ENCODE assay signal across 15 cellular contexts in genomic region chr2:157421377-157421944, GRCh38.
DNase-seq lines count a peak whose midpoint lies in the region; ATAC-seq and TF ChIP-seq lines count a peak whose summit lies in the region.
"Had no signal": no experiment of that assay in that cellular context is flagged by ENCODE, and none has a peak within 500 bp of the region (broad histone marks: within the 10 kb centered on the region; RNA-seq: fewer than 3 reads in every experiment).

No MANE protein-coding gene starts in this region.

- peak overlapping the region; percentile 83 for H3K27ac Mint-ChIP-seq in T-helper 1 cell treated with Interleukin-12 subunit alpha and Interleukin-12 subunit beta and Interleukin-4 antibody, amounts not matched to agents 30 μg/mL and 1 μg/mL, for 36 hours
- peak overlapping the region; percentile 94 for H3K27ac Mint-ChIP-seq in dendritic cell treated with granulocyte-macrophage colony-stimulating factor and Interleukin-4, amounts not matched to agents 40 ng/mL and 50 ng/mL, for 4 days
- H3K27ac Mint-ChIP-seq in stimulated activated effector memory CD8-positive, alpha-beta T cell treated with anti-CD3 and anti-CD28 coated beads, Interleukin-12 subunit alpha, Interleukin-12 subunit beta, amount 100 ng/mL, for 72 hours, result peak overlapping the region; percentile 94

- H4K20me1 ChIP-seq in OCI-LY1 (ENCODE audit: insufficient read depth, low read length), result no peaks in the 10 kb centered on the region

- intact Hi-C loops in dendritic cell treated with granulocyte-macrophage colony-stimulating factor and Interleukin-4, amounts not matched to agents 40 ng/mL and 50 ng/mL, for 4 days (cut with micrococcal nuclease), result loop anchor here (1.0 to 2.0 kb wide), 2 partner anchors 21 to 48 kb away; no protein-coding TSS in a partner anchor

- no peak for TF ChIP-seq CTCF in OCI-LY1 (IDR thresholded peaks at IDR 0.05; ENCODE audit: low read length)

- POLR2A ChIA-PET in HEK293T (lab: Yijun Ruan, JAX), result no interaction called here

- peaks cover 77% of the 10 kb centered on the region for H3K36me3 Mint-ChIP-seq in T-helper 1 cell treated with Interleukin-12 subunit alpha and Interleukin-12 subunit beta and Interleukin-4 antibody, amounts not matched to agents 30 μg/mL and 1 μg/mL, for 36 hours (ENCODE audit: low read depth)
- peaks cover 83% of the 10 kb centered on the region for H3K36me3 Mint-ChIP-seq in dendritic cell treated with granulocyte-macrophage colony-stimulating factor and Interleukin-4, amounts not matched to agents 40 ng/mL and 50 ng/mL, for 4 days (ENCODE audit: low read depth)
- peaks cover 100% of the 10 kb centered on the region for H3K36me3 Mint-ChIP-seq in stimulated activated effector memory CD8-positive, alpha-beta T cell treated with anti-CD3 and anti-CD28 coated beads, Interleukin-12 subunit alpha, Interleukin-12 subunit beta, amount 100 ng/mL, for 72 hours

- H3K9me2 ChIP-seq in OCI-LY1 (ENCODE audit: low read depth, low read length), result no peaks in the 10 kb centered on the region

- H3K4me1 ChIP-seq in OCI-LY1 (ENCODE audit: insufficient read depth, low read length, severe bottlenecking), result peaks cover 6% of the 10 kb centered on the region
- H3K4me1 ChIP-seq: left ventricle myocardium inferior had no signal

- peaks cover 3% of the 10 kb centered on the region; the same call in 1 of the 2 replicates for H3K79me2 ChIP-seq in OCI-LY1 (ENCODE audit: insufficient read depth, low read length)

- H2AFZ ChIP-seq in OCI-LY1 (ENCODE audit: low read length), result no peak overlapping the region

- CTCF ChIA-PET in HEK293T (lab: Yijun Ruan, JAX), result no interaction called here

- H3K4me1 Mint-ChIP-seq in T-helper 1 cell treated with Interleukin-12 subunit alpha and Interleukin-12 subunit beta and Interleukin-4 antibody, amounts not matched to agents 30 μg/mL and 1 μg/mL, for 36 hours (ENCODE audit: low read depth), result peaks cover 65% of the 10 kb centered on the region
- peaks cover 41% of the 10 kb centered on the region for H3K4me1 Mint-ChIP-seq in dendritic cell treated with granulocyte-macrophage colony-stimulating factor and Interleukin-4, amounts not matched to agents 40 ng/mL and 50 ng/mL, for 4 days (ENCODE audit: low read depth)
- H3K4me1 Mint-ChIP-seq in stimulated activated effector memory CD8-positive, alpha-beta T cell treated with anti-CD3 and anti-CD28 coated beads, Interleukin-12 subunit alpha, Interleukin-12 subunit beta, amount 100 ng/mL, for 72 hours, result peaks cover 79% of the 10 kb centered on the region

- peaks cover 3% of the 10 kb centered on the region for H3K9me3 Mint-ChIP-seq in T-helper 1 cell treated with Interleukin-12 subunit alpha and Interleukin-12 subunit beta and Interleukin-4 antibody, amounts not matched to agents 30 μg/mL and 1 μg/mL, for 36 hours
- no peaks in the 10 kb centered on the region for H3K9me3 Mint-ChIP-seq in dendritic cell treated with granulocyte-macrophage colony-stimulating factor and Interleukin-4, amounts not matched to agents 40 ng/mL and 50 ng/mL, for 4 days
- H3K9me3 Mint-ChIP-seq in stimulated activated effector memory CD8-positive, alpha-beta T cell treated with anti-CD3 and anti-CD28 coated beads, Interleukin-12 subunit alpha, Interleukin-12 subunit beta, amount 100 ng/mL, for 72 hours, result no peaks in the 10 kb centered on the region

- no peaks in the 10 kb centered on the region for H3K9me3 ChIP-seq in OCI-LY1 (ENCODE audit: low read length)

- H3K27me3 Mint-ChIP-seq in T-helper 1 cell treated with Interleukin-12 subunit alpha and Interleukin-12 subunit beta and Interleukin-4 antibody, amounts not matched to agents 30 μg/mL and 1 μg/mL, for 36 hours (ENCODE audit: low read depth), result no peaks in the 10 kb centered on the region
- no peaks in the 10 kb centered on the region for H3K27me3 Mint-ChIP-seq in dendritic cell treated with granulocyte-macrophage colony-stimulating factor and Interleukin-4, amounts not matched to agents 40 ng/mL and 50 ng/mL, for 4 days

- no peaks in the 10 kb centered on the region for H3K27me3 ChIP-seq in OCI-LY1 (ENCODE audit: insufficient read depth, low read length)

- H3K4me2 ChIP-seq in OCI-LY1 (ENCODE audit: low read length), result no peak overlapping the region

- no peak for ATAC-seq in stimulated activated effector memory CD8-positive, alpha-beta T cell treated with anti-CD3 and anti-CD28 coated beads, Interleukin-12 subunit alpha, Interleukin-12 subunit beta, amount 100 ng/mL, for 72 hours

- H3K4me3 Mint-ChIP-seq in T-helper 1 cell treated with Interleukin-12 subunit alpha and Interleukin-12 subunit beta and Interleukin-4 antibody, amounts not matched to agents 30 μg/mL and 1 μg/mL, for 36 hours, result peak overlapping the region; percentile 74
- no peak overlapping the region for H3K4me3 Mint-ChIP-seq in dendritic cell treated with granulocyte-macrophage colony-stimulating factor and Interleukin-4, amounts not matched to agents 40 ng/mL and 50 ng/mL, for 4 days
- peak overlapping the region; percentile 57 for H3K4me3 Mint-ChIP-seq in stimulated activated effector memory CD8-positive, alpha-beta T cell treated with anti-CD3 and anti-CD28 coated beads, Interleukin-12 subunit alpha, Interleukin-12 subunit beta, amount 100 ng/mL, for 72 hours

- H3K36me3 ChIP-seq in OCI-LY1 (ENCODE audit: insufficient read depth, low read length), result peaks cover 97% of the 10 kb centered on the region

- no peak overlapping the region for H3K9ac ChIP-seq in OCI-LY1 (ENCODE audit: low read length)

- H3F3A ChIP-seq in OCI-LY1 (ENCODE audit: insufficient read depth, low read length), result no peaks in the 10 kb centered on the region; the same call in 1 of the 2 replicates

- DNase-seq in T-helper 1 cell (no peak), NCI-H524 treated with DMSO at 0.1 percent for 48 hours (lab: John Stamatoyannopoulos, UW) (no peak), NCI-H774 (lab: John Stamatoyannopoulos, UW) (no peak), HEK293T (ENCODE audit: extremely low spot score) (no peak)
- DNase-seq in stimulated activated effector memory CD8-positive, alpha-beta T cell treated with anti-CD3 and anti-CD28 coated beads, Interleukin-12 subunit alpha, Interleukin-12 subunit beta, amount 100 ng/mL, for 72 hours (ENCODE audit: low spot score in 2 of 2), result no peak
- DNase-seq: 8988T, aorta, left ventricle myocardium inferior, NCI-H146, NCI-H446 treated with DMSO at 0.1 percent for 48 hours had no signal

- H3K27ac ChIP-seq in OCI-LY1 (ENCODE audit: low read depth, low read length, poor library complexity, severe bottlenecking), result peak overlapping the region; percentile 34
- H3K27ac ChIP-seq: left ventricle myocardium inferior, RWPE1 had no signal

- H3K4me3 ChIP-seq in OCI-LY1 (ENCODE audit: low read depth, low read length, poor library complexity, severe bottlenecking), result no peak overlapping the region
- H3K4me3 ChIP-seq: coronary artery, left ventricle myocardium inferior had no signal

TF ChIP-seq in HEK293T, 16 proteins besides CTCF, POLR2A, EP300 and RAD21:
- TF ChIP-seq BHLHE40 (IDR thresholded peaks at IDR 0.05; ENCODE audit: borderline replicate concordance), result no peak
- TF ChIP-seq NFRKB (IDR thresholded peaks at IDR 0.05), result no peak
- TF ChIP-seq CTBP1 (IDR thresholded peaks at IDR 0.05; ENCODE audit: borderline replicate concordance), result no peak
- TF ChIP-seq L3MBTL2 (conservative IDR thresholded peaks at IDR 0.05), result no peak
- TF ChIP-seq FOXA1 (IDR thresholded peaks at IDR 0.05), result no peak
- no peak for TF ChIP-seq SUZ12 (IDR thresholded peaks at IDR 0.05)
- TF ChIP-seq SP1 (IDR thresholded peaks at IDR 0.05), result no peak
- no peak for TF ChIP-seq ARNT (IDR thresholded peaks at IDR 0.05)
- no peak for TF ChIP-seq TARDBP (IDR thresholded peaks at IDR 0.05)
- no peak for TF ChIP-seq ELF4 (IDR thresholded peaks at IDR 0.05)
- no peak for TF ChIP-seq FOXK2 (IDR thresholded peaks at IDR 0.05)
- TF ChIP-seq LEF1 (IDR thresholded peaks at IDR 0.05; ENCODE audit: borderline replicate concordance), result no peak
- no peak for TF ChIP-seq FOXM1 (IDR thresholded peaks at IDR 0.05; ENCODE audit: borderline replicate concordance)
- no peak for TF ChIP-seq ZNF384 (IDR thresholded peaks at IDR 0.05)
- no peak for TF ChIP-seq PKNOX1 (IDR thresholded peaks at IDR 0.05)
- TF ChIP-seq HDGF (IDR thresholded peaks at IDR 0.05; ENCODE audit: borderline replicate concordance), result no peak
